Comparison of ENCODE assay signal across 24 cellular contexts in genomic region chr16:35752773-35753558, GRCh38.
"Had no signal": no experiment of that assay in that cellular context is flagged by ENCODE, and none has a peak within 500 bp of the region (broad histone marks: within the 10 kb centered on the region; RNA-seq: fewer than 3 reads in every experiment).

No MANE protein-coding gene starts in this region.

- H3K27ac Mint-ChIP-seq: activated naive CD4-positive, alpha-beta T cell treated with anti-CD3 and anti-CD28 coated beads, Interleukin-2, amount 50 U/mL, for 72 hours; activated T-cell treated with anti-CD3 and anti-CD28 coated beads, Interleukin-2, amount 50 U/mL, for 72 hours; natural killer cell; stimulated activated naive CD8-positive, alpha-beta T cell treated with anti-CD3 and anti-CD28 coated beads, Interleukin-15, Interleukin-2, amounts not matched to agents 100 ng/mL and 50 ng/mL, for 24 hours; T-helper 1 cell treated with Interleukin-12 subunit alpha and Interleukin-12 subunit beta and Interleukin-4 antibody, amounts not matched to agents 30 μg/mL and 1 μg/mL, for 36 hours had no signal

- H3K4me3 ChIP-seq: gastrocnemius medialis, hepatocyte, pancreas, psoas muscle, thoracic aorta, uterus had no signal

- H3K4me1 Mint-ChIP-seq: natural killer cell had no signal

- ATAC-seq: activated naive CD4-positive, alpha-beta T cell treated with anti-CD3 and anti-CD28 coated beads, Interleukin-2, amount 50 U/mL, for 72 hours; activated T-cell treated with anti-CD3 and anti-CD28 coated beads, Interleukin-2, amount 50 U/mL, for 72 hours; gastrocnemius medialis; natural killer cell; pancreas; psoas muscle had no signal

- H3K36me3 ChIP-seq: gastrocnemius medialis, pancreas, thoracic aorta, uterus had no signal

- DNase-seq: activated CD4-positive, alpha-beta T cell treated with anti-CD3 and anti-CD28 coated beads for 4 hours; activated CD4-positive, alpha-beta T cell treated with anti-CD3 and anti-CD28 coated beads, Interleukin-2, amount 50 U/mL, for 4 hours; activated naive CD4-positive, alpha-beta T cell; activated T-cell treated with anti-CD3 and anti-CD28 coated beads for 4 hours; activated T-cell treated with anti-CD3 and anti-CD28 coated beads, Interleukin-2, amount 50 U/mL, for 72 hours; anterior cingulate cortex; effector CD8-positive, alpha-beta T cell; gastrocnemius medialis; glutamatergic neuron; islet precursor cell; mesendoderm; natural killer cell; psoas muscle; stimulated activated CD4-positive, alpha-beta T cell treated with anti-CD3 and anti-CD28 coated beads, Interleukin-2, amount 100 ng/mL, for 48 hours; SW 1271; T-helper 9 cell; trophoblast cell; uterus had no signal

- H3K27me3 Mint-ChIP-seq: stimulated activated naive CD8-positive, alpha-beta T cell treated with anti-CD3 and anti-CD28 coated beads, Interleukin-15, Interleukin-2, amounts not matched to agents 100 ng/mL and 50 ng/mL, for 24 hours had no signal

- H3K27me3 ChIP-seq: gastrocnemius medialis, hepatocyte, pancreas, uterus had no signal

- H3K4me3 Mint-ChIP-seq: activated T-cell treated with anti-CD3 and anti-CD28 coated beads, Interleukin-2, amount 50 U/mL, for 72 hours; natural killer cell; stimulated activated naive CD8-positive, alpha-beta T cell treated with anti-CD3 and anti-CD28 coated beads, Interleukin-15, Interleukin-2, amounts not matched to agents 100 ng/mL and 50 ng/mL, for 24 hours; T-helper 1 cell treated with Interleukin-12 subunit alpha and Interleukin-12 subunit beta and Interleukin-4 antibody, amounts not matched to agents 30 μg/mL and 1 μg/mL, for 36 hours had no signal
